Comparison of ENCODE assay signal across 23 cellular contexts in the genomic region with DNA sequence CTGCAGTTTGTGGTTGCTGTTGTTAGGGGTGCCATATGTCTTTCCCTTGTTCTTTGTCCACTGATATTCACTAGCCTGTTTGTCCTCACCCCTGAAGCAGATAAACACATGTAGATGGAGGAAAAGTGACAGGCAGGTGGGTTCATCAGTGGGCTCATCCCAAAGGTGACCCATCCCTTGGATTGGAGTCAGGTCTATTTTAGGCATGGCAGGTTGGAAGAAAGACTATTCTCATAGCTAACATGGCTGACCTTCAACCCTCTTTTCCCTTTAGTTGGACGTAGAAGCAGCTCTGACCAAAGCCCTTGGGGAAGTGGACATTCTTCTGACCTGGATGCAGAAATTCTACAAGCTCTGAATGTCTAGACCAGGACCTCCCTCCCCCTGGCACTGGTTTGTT. TPM values are rescaled to one million over a fixed set of nuclear protein-coding genes. Genes with fewer than 3 reads are reported as not detected.
"Had no signal": no experiment of that assay in that cellular context is flagged by ENCODE, and none has a peak within 500 bp of the region (broad histone marks: within the 10 kb centered on the region; RNA-seq: fewer than 3 reads in every experiment).

No MANE protein-coding gene starts in this region.

- H3K9me3 ChIP-seq: mucosa of descending colon, right atrium auricular region, transverse colon, vagina had no signal

- H3K4me3 ChIP-seq: mucosa of descending colon, right atrium auricular region, transverse colon, vagina had no signal

- ATAC-seq: activated CD8-positive, alpha-beta memory T cell treated with anti-CD3 and anti-CD28 coated beads, Interleukin-2, amount 10 ng/mL, durations not matched to agents 7 days and 5 days; mucosa of descending colon; stimulated activated naive CD8-positive, alpha-beta T cell treated with anti-CD3 and anti-CD28 coated beads, Interleukin-15, Interleukin-2, amounts not matched to agents 100 U/mL and 50 U/mL, for 24 hours had no signal

- H3K4me1 ChIP-seq: right atrium auricular region, transverse colon, vagina had no signal

- H3K4me3 Mint-ChIP-seq: activated CD8-positive, alpha-beta memory T cell treated with anti-CD3 and anti-CD28 coated beads, Interleukin-2, amount 10 ng/mL, durations not matched to agents 7 days and 5 days; nephron had no signal

- H3K36me3 ChIP-seq: right atrium auricular region, transverse colon, vagina had no signal

- H3K9me3 Mint-ChIP-seq: nephron had no signal

- H3K27me3 Mint-ChIP-seq: activated CD8-positive, alpha-beta memory T cell treated with anti-CD3 and anti-CD28 coated beads, Interleukin-2, amount 10 ng/mL, durations not matched to agents 7 days and 5 days had no signal

- H3K27ac Mint-ChIP-seq: activated CD8-positive, alpha-beta memory T cell treated with anti-CD3 and anti-CD28 coated beads, Interleukin-2, amount 10 ng/mL, durations not matched to agents 7 days and 5 days; nephron had no signal

- H3K27ac ChIP-seq: transverse colon, vagina had no signal

- H3K27me3 ChIP-seq: right atrium auricular region, vagina had no signal

- DNase-seq: activated CD4-positive, alpha-beta T cell treated with anti-CD3 and anti-CD28 coated beads for 1 hour; activated CD4-positive, alpha-beta T cell treated with anti-CD3 and anti-CD28 coated beads, Interleukin-2, amount 50 U/mL, for 4 hours; activated CD8-positive, alpha-beta memory T cell treated with anti-CD3 and anti-CD28 coated beads, Interleukin-2, amount 10 ng/mL, durations not matched to agents 7 days and 5 days; activated effector memory CD4-positive, alpha-beta T cell treated with anti-CD3 and anti-CD28 coated beads, Interleukin-2, amount 50 U/mL, for 16 hours; activated T-cell treated with anti-CD3 and anti-CD28 coated beads, Interleukin-2, amount 50 U/mL, for 1 hour; dermis blood vessel endothelial cell; erythroblast; islet precursor cell; mammary epithelial cell; mucosa of descending colon; nucleus accumbens; stimulated activated CD4-positive, alpha-beta T cell treated with anti-CD3 and anti-CD28 coated beads, Interleukin-2, amount 100 ng/mL, for 48 hours; stimulated activated naive CD8-positive, alpha-beta T cell treated with anti-CD3 and anti-CD28 coated beads, Interleukin-15, Interleukin-2, amounts not matched to agents 100 U/mL and 50 U/mL, for 24 hours; T-helper 1 cell; transverse colon had no signal

RNA-seq across cellular contexts. Expression of gene IL24, which starts 5.5 kb away (rescaled TPM):
- total RNA-seq: activated CD8-positive, alpha-beta memory T cell treated with anti-CD3 and anti-CD28 coated beads, Interleukin-2, amount 10 ng/mL, durations not matched to agents 7 days and 5 days; astrocyte; chondrocyte; dermis blood vessel endothelial cell; mammary epithelial cell; mucosa of descending colon; posterior vena cava; skeletal muscle tissue; transverse colon had no signal

RNA-seq across cellular contexts. Expression of gene FCMR, which starts 19.0 kb away (rescaled TPM):
- total RNA-seq: bronchial epithelial cell, chondrocyte had no signal

RNA-seq across cellular contexts. Expression of gene IL20, which starts 37.3 kb away (rescaled TPM):
- total RNA-seq: activated CD8-positive, alpha-beta memory T cell treated with anti-CD3 and anti-CD28 coated beads, Interleukin-2, amount 10 ng/mL, durations not matched to agents 7 days and 5 days; astrocyte; chondrocyte; dermis blood vessel endothelial cell; mammary epithelial cell; mucosa of descending colon; posterior vena cava; skeletal muscle tissue; transverse colon; vagina had no signal

RNA-seq across cellular contexts. Expression of gene PIGR, which starts 43.6 kb away (rescaled TPM):
- total RNA-seq: astrocyte, chondrocyte, right atrium auricular region had no signal
